ENCODE assay signal across 8 cellular contexts in genomic region chr10:86756511-86757109, GRCh38. TPM values are rescaled to one million over a fixed set of nuclear protein-coding genes. Genes with fewer than 3 reads are reported as not detected.
DNase-seq lines count a peak whose midpoint lies in the region; ATAC-seq, FAIRE-seq and TF ChIP-seq lines count a peak whose summit lies in the region.

TSS of gene BMPR1A (plus strand) at chr10:86756619. CDS start at chr10:86876019, 119,400 bp downstream.

- no peak for DNase-seq in CD14-positive monocyte (ENCODE audit: low spot score)
- peak; percentile 93 for DNase-seq in WTC11 (ENCODE audit: low spot score)
- DNase-seq in frontal cortex (ENCODE audit: low spot score in 2 of 2), result peak in 1 of 2 donors; percentile 44
- DNase-seq in NCI-H446 treated with DMSO at 0.1 percent for 48 hours (lab: John Stamatoyannopoulos, UW), result no peak
- no peak for DNase-seq in NCI-H510A treated with DMSO at 0.1 percent for 48 hours (lab: John Stamatoyannopoulos, UW)

- H3K4me3 ChIP-seq in parathyroid adenoma (ENCODE audit: low read depth, low read length), result peak within 1 kb of the TSS; percentile 74

- H3K36me3 ChIP-seq in parathyroid adenoma (ENCODE audit: control insufficient read depth, insufficient read depth, low read length), result no peaks in the 10 kb centered on the region

- peak within 1 kb of the TSS; percentile 93 for H3K27ac ChIP-seq in parathyroid adenoma

- peaks cover 63 to 83% (median 74%) of the 10 kb centered on the region in 3 donors for H3K27me3 Mint-ChIP-seq in CD14-positive monocyte (ENCODE audit: low read depth in 3 of 3)
- H3K27me3 Mint-ChIP-seq in WTC11 (ENCODE audit: low read depth), result no peaks in the 10 kb centered on the region

- intact Hi-C loops in CD14-positive monocyte (cut with micrococcal nuclease), result no loop called here

- POLR2A ChIA-PET in WTC11 (lab: Charles Lee), result interaction anchor here (0.6 to 1.5 kb wide), 9 partner anchors 9 to 210 kb away, joined by 3 to 7 read pairs (median 4); no protein-coding TSS in a partner anchor

- H3K9me3 Mint-ChIP-seq in CD14-positive monocyte (peaks cover 0 to 18% (median 8%) of the 10 kb centered on the region in 7 donors), WTC11 (no peaks in the 10 kb centered on the region)

- H3K4me2 ChIP-seq in parathyroid adenoma (ENCODE audit: low read length), result peak within 1 kb of the TSS; percentile 90

- H3K27me3 ChIP-seq in parathyroid adenoma (ENCODE audit: control insufficient read depth, insufficient read depth, low read length), result no peaks in the 10 kb centered on the region

- H3K9ac ChIP-seq in parathyroid adenoma, result peak within 1 kb of the TSS; percentile 61

- H2AFZ ChIP-seq in parathyroid adenoma, result peak within 1 kb of the TSS; percentile 93

- H3K9me3 ChIP-seq in parathyroid adenoma (ENCODE audit: control insufficient read depth, low read length), result no peaks in the 10 kb centered on the region

- peak; percentile 38 for ATAC-seq in GM19035 (IDR thresholded peaks at IDR 0.05; ENCODE audit: unreplicated experiment)
- ATAC-seq in HG03159 (IDR thresholded peaks at IDR 0.05; ENCODE audit: unreplicated experiment), result peak; percentile 41
- peak; percentile 3 for ATAC-seq in WTC11

- H3K4me1 ChIP-seq in parathyroid adenoma, result peaks cover 12% of the 10 kb centered on the region

- H3K36me3 Mint-ChIP-seq in CD14-positive monocyte (peaks cover 2 to 8% of the 10 kb centered on the region in 2 donors), WTC11 (peaks cover 10% of the 10 kb centered on the region)

- TF ChIP-seq CTCF in CD14-positive monocyte (IDR thresholded peaks at IDR 0.05) (no peak), WTC11 (IDR thresholded peaks at IDR 0.05) (no peak), parathyroid adenoma (IDR thresholded peaks at IDR 0.05) (no peak)

- peak within 1 kb of the TSS; percentile 81 to 90 for H3K4me3 Mint-ChIP-seq in CD14-positive monocyte
- H3K4me3 Mint-ChIP-seq in WTC11, result peak within 1 kb of the TSS; percentile 86

- CTCF ChIA-PET in WTC11 (lab: Charles Lee), result interaction anchor here (0.5 to 2.4 kb wide), 4 partner anchors 9 to 96 kb away, joined by 3 to 11 read pairs (median 6); no protein-coding TSS in a partner anchor

- no peak for FAIRE-seq in frontal cortex (lab: Jason Lieb, UNC)

- H3K4me1 Mint-ChIP-seq in CD14-positive monocyte (peaks cover 19% of the 10 kb centered on the region), WTC11 (peaks cover 55% of the 10 kb centered on the region)

- H3K27ac Mint-ChIP-seq in CD14-positive monocyte, result peak within 1 kb of the TSS in 1 of 7 donors; percentile 35
- peak within 1 kb of the TSS; percentile 86 for H3K27ac Mint-ChIP-seq in WTC11

- peaks cover 30% of the 10 kb centered on the region for H3K79me2 ChIP-seq in parathyroid adenoma

TF ChIP-seq in WTC11, 78 proteins besides CTCF, POLR2A, EP300 and RAD21:
- TF ChIP-seq ZNF317 (CRISPR knock-in tag; IDR thresholded peaks at IDR 0.05; ENCODE audit: borderline replicate concordance, low read depth), result no peak
- no peak for TF ChIP-seq AFF4 (CRISPR knock-in tag; IDR thresholded peaks at IDR 0.05; ENCODE audit: borderline replicate concordance)
- TF ChIP-seq ZNF263 (CRISPR knock-in tag; IDR thresholded peaks at IDR 0.05; ENCODE audit: low read depth), result peak; percentile 56; the same call in 1 of the 2 replicates
- TF ChIP-seq KAT7 (CRISPR knock-in tag; IDR thresholded peaks at IDR 0.05; ENCODE audit: borderline replicate concordance), result 0 out of 2 replicates have a peak, but pooled peaks have one; percentile 18

RNA-seq across cellular contexts. Expression of gene BMPR1A, which starts in this region (rescaled TPM):
- under 1 TPM; 0.25 to 0.61 TPM for polyA plus RNA-seq in CD14-positive monocyte
- total RNA-seq in WTC11 (2021) (99.7 to 107 TPM (median 104 TPM) in 3 replicates), frontal cortex (46.5 TPM)
